ENCODE assay signal across 8 cellular contexts in genomic region chr12:109154485-109155438, GRCh38. TPM values are rescaled to one million over a fixed set of nuclear protein-coding genes. Genes with fewer than 3 reads are reported as not detected.
DNase-seq lines count a peak whose midpoint lies in the region; ATAC-seq and TF ChIP-seq lines count a peak whose summit lies in the region.

No MANE protein-coding gene starts in this region.

- TF ChIP-seq CTCF in AG04449 (IDR thresholded peaks at IDR 0.05; ENCODE audit: insufficient read depth, low read length, missing control alignments), result no peak

- H3K56ac ChIP-seq in mesendoderm (ENCODE audit: low read length), result peak overlapping the region; percentile 78

- no peak overlapping the region for H3K9ac ChIP-seq in endocrine pancreas (ENCODE audit: control insufficient read depth, insufficient read depth, low read length)
- H3K9ac ChIP-seq in mesendoderm (ENCODE audit: low read length), result peak overlapping the region; percentile 67

- WGBS in mesendoderm (ENCODE audit: extremely low coverage, insufficient coverage, low lambda C conversion rate), result no CpG with 5 or more reads among the region's 61 CpGs

- H3K9me3 Mint-ChIP-seq in activated CD8-positive, alpha-beta memory T cell treated with anti-CD3 and anti-CD28 coated beads, Interleukin-2, amount 10 ng/mL, durations not matched to agents 7 days and 5 days (ENCODE audit: low read depth), result no peaks in the 10 kb centered on the region

- H3K4me1 ChIP-seq in endocrine pancreas (ENCODE audit: control insufficient read depth, insufficient read depth, low read length) (no peaks in the 10 kb centered on the region), mesendoderm (ENCODE audit: control insufficient read depth, low read depth, low read length) (no peaks in the 10 kb centered on the region)

- no peak overlapping the region for H4K5ac ChIP-seq in mesendoderm (ENCODE audit: low read length)

- H3K4me2 ChIP-seq in mesendoderm (ENCODE audit: low read length), result peak overlapping the region; percentile 78

- H3K4ac ChIP-seq in mesendoderm (ENCODE audit: low read depth, low read length), result no peak overlapping the region

- H3K23ac ChIP-seq in mesendoderm (ENCODE audit: low read length), result no peak overlapping the region

- DNase-seq in AG04449 (ENCODE audit: low read depth, low spot score) (no peak), NCI-H82 treated with DMSO at 0.1 percent for 48 hours (lab: John Stamatoyannopoulos, UW; ENCODE audit: unreplicated experiment) (peak; percentile 76), mesendoderm (peak; percentile 96)
- peak; percentile 87 for DNase-seq in activated CD8-positive, alpha-beta memory T cell treated with anti-CD3 and anti-CD28 coated beads, Interleukin-2, amount 10 ng/mL, durations not matched to agents 7 days and 5 days
- DNase-seq in stimulated activated CD8-positive, alpha-beta memory T cell treated with anti-CD3 and anti-CD28 coated beads, Interleukin-12 subunit alpha, Interleukin-12 subunit beta, amount 100 ng/mL, for 24 hours (ENCODE audit: extremely low read depth), result peak; percentile 51

- H3K27ac ChIP-seq in mesendoderm (ENCODE audit: low read depth, low read length), result no peak overlapping the region

- H4K8ac ChIP-seq in mesendoderm (ENCODE audit: low read depth, low read length), result no peak overlapping the region

- H2BK15ac ChIP-seq in mesendoderm (replicated peaks; ENCODE audit: low read depth), result no peak overlapping the region

- H3K4me1 Mint-ChIP-seq in activated CD8-positive, alpha-beta memory T cell treated with anti-CD3 and anti-CD28 coated beads, Interleukin-2, amount 10 ng/mL, durations not matched to agents 7 days and 5 days, result peaks cover 14% of the 10 kb centered on the region

- H3K4me3 ChIP-seq in AG04449 (ENCODE audit: low read depth, low read length) (peak overlapping the region; percentile 67), endocrine pancreas (ENCODE audit: control insufficient read depth, insufficient read depth, low read length) (peak overlapping the region; percentile 52), mesendoderm (ENCODE audit: low read length) (peak overlapping the region; percentile 50)

- H3K27me3 Mint-ChIP-seq in activated CD8-positive, alpha-beta memory T cell treated with anti-CD3 and anti-CD28 coated beads, Interleukin-2, amount 10 ng/mL, durations not matched to agents 7 days and 5 days, result peaks cover 8% of the 10 kb centered on the region

- POLR2A ChIA-PET in AG04449 (lab: Yijun Ruan, JAX), result no interaction called here

- H3K36me3 ChIP-seq in endocrine pancreas (ENCODE audit: control insufficient read depth, insufficient read depth, low read length), result peaks cover 2% of the 10 kb centered on the region
- no peaks in the 10 kb centered on the region for H3K36me3 ChIP-seq in mesendoderm (ENCODE audit: control insufficient read depth, insufficient read depth, low read length)

- CTCF ChIA-PET in AG04449 (lab: Yijun Ruan, JAX), result interaction anchor here (0.6 to 0.9 kb wide), 5 partner anchors 19 to 43 kb away, joined by 3 to 4 read pairs (median 3); no protein-coding TSS in a partner anchor
- CTCF ChIA-PET in activated CD8-positive, alpha-beta memory T cell treated with anti-CD3 and anti-CD28 coated beads, Interleukin-2, amount 10 ng/mL, durations not matched to agents 7 days and 5 days (lab: Charles Lee), result interaction anchor here (1.1 to 1.3 kb wide), 2 partner anchors 43 kb away, joined by 3 to 6 read pairs; no protein-coding TSS in a partner anchor

- H3K27ac Mint-ChIP-seq in activated CD8-positive, alpha-beta memory T cell treated with anti-CD3 and anti-CD28 coated beads, Interleukin-2, amount 10 ng/mL, durations not matched to agents 7 days and 5 days, result peak overlapping the region; percentile 84

- no peak overlapping the region for H2BK120ac ChIP-seq in mesendoderm (ENCODE audit: low read depth, low read length)

- ATAC-seq in GM19025 (IDR thresholded peaks at IDR 0.05; ENCODE audit: low read depth, unreplicated experiment) (peak; percentile 84), HG03439 (IDR thresholded peaks at IDR 0.05; ENCODE audit: unreplicated experiment) (peak; percentile 73)
- ATAC-seq in activated CD8-positive, alpha-beta memory T cell treated with anti-CD3 and anti-CD28 coated beads, Interleukin-2, amount 10 ng/mL, durations not matched to agents 7 days and 5 days, result peak; percentile 96

- H2BK5ac ChIP-seq in mesendoderm (ENCODE audit: low read length), result no peak overlapping the region

- H3K36me3 Mint-ChIP-seq in activated CD8-positive, alpha-beta memory T cell treated with anti-CD3 and anti-CD28 coated beads, Interleukin-2, amount 10 ng/mL, durations not matched to agents 7 days and 5 days, result no peaks in the 10 kb centered on the region

- H3K79me2 ChIP-seq in mesendoderm (ENCODE audit: control insufficient read depth, insufficient read depth, low read length), result no peaks in the 10 kb centered on the region

- no peaks in the 10 kb centered on the region for H3K79me1 ChIP-seq in mesendoderm (ENCODE audit: low read length)

- peak overlapping the region; percentile 34 for H3K18ac ChIP-seq in mesendoderm (ENCODE audit: low read length)

- no peaks in the 10 kb centered on the region for H3K27me3 ChIP-seq in endocrine pancreas (ENCODE audit: control insufficient read depth, insufficient read depth, low read length)
- H3K27me3 ChIP-seq in mesendoderm (ENCODE audit: insufficient read depth, low read length, poor library complexity), result no peaks in the 10 kb centered on the region

- no peak overlapping the region for H2AK5ac ChIP-seq in mesendoderm (ENCODE audit: low read length)

- H3K9me3 ChIP-seq in endocrine pancreas (ENCODE audit: control insufficient read depth, low read length), result no peaks in the 10 kb centered on the region

- H3K4me3 Mint-ChIP-seq in activated CD8-positive, alpha-beta memory T cell treated with anti-CD3 and anti-CD28 coated beads, Interleukin-2, amount 10 ng/mL, durations not matched to agents 7 days and 5 days, result peak overlapping the region; percentile 83

RNA-seq across cellular contexts. Expression of gene ACACB, which starts 38.4 kb away (rescaled TPM):
- total RNA-seq in activated CD8-positive, alpha-beta memory T cell treated with anti-CD3 and anti-CD28 coated beads, Interleukin-2, amount 10 ng/mL, durations not matched to agents 7 days and 5 days, result 10 to 100 TPM; 10.4 to 15.1 TPM
- polyA plus RNA-seq in mesendoderm (2013, experiment 1 of 2), result 2.0 TPM
- polyA plus RNA-seq in mesendoderm (2013, experiment 2 of 2), result 2.0 TPM

RNA-seq across cellular contexts. Expression of gene UNG, which starts 57.4 kb away (rescaled TPM):
- 10 to 100 TPM; 53.7 to 75.6 TPM for total RNA-seq in activated CD8-positive, alpha-beta memory T cell treated with anti-CD3 and anti-CD28 coated beads, Interleukin-2, amount 10 ng/mL, durations not matched to agents 7 days and 5 days
- polyA plus RNA-seq in mesendoderm (2013, experiment 1 of 2), result 105 TPM
- 107 TPM for polyA plus RNA-seq in mesendoderm (2013, experiment 2 of 2)
